3 cellular contexts compared by ENCODE assay signal in the genomic region with DNA sequence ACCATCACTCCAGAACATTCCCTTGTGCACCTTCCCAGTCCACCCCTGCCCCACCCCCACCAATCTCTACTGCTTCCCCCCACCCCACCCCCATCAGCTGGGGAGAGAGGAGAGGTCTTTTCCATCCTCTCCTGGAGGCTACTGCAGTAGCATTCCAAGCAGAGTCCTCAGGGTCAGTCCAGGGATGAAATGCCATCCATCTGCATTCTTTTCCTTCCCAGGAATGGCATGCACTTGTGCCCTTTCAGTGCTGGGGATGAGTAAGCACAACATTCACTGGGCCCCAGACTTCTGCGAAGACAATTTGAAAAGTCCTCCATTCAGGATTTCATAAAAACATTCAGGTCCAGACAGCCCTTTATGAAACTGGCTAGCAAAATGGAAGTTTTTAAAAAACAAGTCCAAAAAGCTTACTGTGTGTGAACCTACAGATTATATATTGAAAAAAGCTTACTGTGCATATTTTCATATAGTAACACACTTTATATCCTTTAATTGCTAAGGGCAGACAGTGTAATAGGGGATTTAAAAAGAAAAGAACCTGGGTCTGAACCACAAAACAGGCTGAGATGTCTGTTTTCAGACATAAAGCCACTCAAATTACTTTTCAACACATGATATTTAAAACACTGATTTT.
TF ChIP-seq lines count a peak whose summit lies in the region.

No MANE protein-coding gene starts in this region.

TF ChIP-seq in A549, 52 proteins besides CTCF, POLR2A, EP300 and RAD21:
- TF ChIP-seq CEBPB (IDR thresholded peaks at IDR 0.05) (no peak), FOSL2 (IDR thresholded peaks at IDR 0.05) (no peak), FOSL2 (CRISPR knock-in tag; IDR thresholded peaks at IDR 0.05) (peak; percentile 57), ESRRA (IDR thresholded peaks at IDR 0.05; ENCODE audit: borderline replicate concordance, low read length) (no peak), CBX8 (IDR thresholded peaks at IDR 0.05) (no peak), HOXB5 (CRISPR knock-in tag; IDR thresholded peaks at IDR 0.05) (0 out of 2 replicates have a peak, but pooled peaks have one; percentile 42), GATA3 (IDR thresholded peaks at IDR 0.05; ENCODE audit: borderline replicate concordance) (no peak), MAFK (IDR thresholded peaks at IDR 0.05; ENCODE audit: partially characterized antibody) (peak; percentile 98)
- TF ChIP-seq, protein P1, sequence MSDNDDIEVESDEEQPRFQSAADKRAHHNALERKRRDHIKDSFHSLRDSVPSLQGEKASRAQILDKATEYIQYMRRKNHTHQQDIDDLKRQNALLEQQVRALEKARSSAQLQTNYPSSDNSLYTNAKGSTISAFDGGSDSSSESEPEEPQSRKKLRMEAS (IDR thresholded peaks at IDR 0.05) = peak; percentile 45; the same call in 1 of the 2 replicates

TF ChIP-seq in H1, 55 proteins besides CTCF, POLR2A, EP300 and RAD21:
- TF ChIP-seq SP1 (IDR thresholded peaks at IDR 0.05; ENCODE audit: low read depth, low read length) (peak; percentile 62; the same call in 1 of the 2 replicates), MAFK (IDR thresholded peaks at IDR 0.05; ENCODE audit: low read depth, low read length) (peak; percentile 64; the same call in 1 of the 2 replicates), SAP30 (IDR thresholded peaks at IDR 0.05; ENCODE audit: insufficient read depth, insufficient replicate concordance, low read length) (no peak), TAF7 (optimal IDR thresholded peaks at IDR 0.05; ENCODE audit: borderline replicate concordance, low read depth, low read length) (no peak), TEAD4 (IDR thresholded peaks at IDR 0.05; ENCODE audit: low read depth, low read length) (peak; percentile 91), SP4 (IDR thresholded peaks at IDR 0.05; ENCODE audit: low read length) (no peak), CBX5 (IDR thresholded peaks at IDR 0.05; ENCODE audit: low read depth, low read length) (no peak), RFX5 (IDR thresholded peaks at IDR 0.05; ENCODE audit: borderline replicate concordance, low read depth, low read length) (no peak)

TF ChIP-seq in liver, 16 proteins besides CTCF, POLR2A, EP300 and RAD21:
- TF ChIP-seq, protein P2, sequence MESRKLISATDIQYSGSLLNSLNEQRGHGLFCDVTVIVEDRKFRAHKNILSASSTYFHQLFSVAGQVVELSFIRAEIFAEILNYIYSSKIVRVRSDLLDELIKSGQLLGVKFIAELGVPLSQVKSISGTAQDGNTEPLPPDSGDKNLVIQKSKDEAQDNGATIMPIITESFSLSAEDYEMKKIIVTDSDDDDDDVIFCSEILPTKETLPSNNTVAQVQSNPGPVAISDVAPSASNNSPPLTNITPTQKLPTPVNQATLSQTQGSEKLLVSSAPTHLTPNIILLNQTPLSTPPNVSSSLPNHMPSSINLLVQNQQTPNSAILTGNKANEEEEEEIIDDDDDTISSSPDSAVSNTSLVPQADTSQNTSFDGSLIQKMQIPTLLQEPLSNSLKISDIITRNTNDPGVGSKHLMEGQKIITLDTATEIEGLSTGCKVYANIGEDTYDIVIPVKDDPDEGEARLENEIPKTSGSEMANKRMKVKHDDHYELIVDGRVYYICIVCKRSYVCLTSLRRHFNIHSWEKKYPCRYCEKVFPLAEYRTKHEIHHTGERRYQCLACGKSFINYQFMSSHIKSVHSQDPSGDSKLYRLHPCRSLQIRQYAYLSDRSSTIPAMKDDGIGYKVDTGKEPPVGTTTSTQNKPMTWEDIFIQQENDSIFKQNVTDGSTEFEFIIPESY (IDR thresholded peaks at IDR 0.05) = no peak
- TF ChIP-seq SP1 (IDR thresholded peaks at IDR 0.05) = peak; percentile 8
